17 cellular contexts compared by ENCODE assay signal in genomic region chr9:123250504-123250903, GRCh38.
"Had no signal": no experiment of that assay in that cellular context is flagged by ENCODE, and none has a peak within 500 bp of the region (broad histone marks: within the 10 kb centered on the region; RNA-seq: fewer than 3 reads in every experiment).

No MANE protein-coding gene starts in this region.

- H3K36me3 ChIP-seq: ascending aorta, brain microvascular endothelial cell, lower lobe of right lung, thoracic aorta had no signal

- H3K27me3 ChIP-seq: ascending aorta, brain microvascular endothelial cell had no signal

- ATAC-seq: activated CD8-positive, alpha-beta T cell treated with anti-CD3 and anti-CD28 coated beads, Interleukin-2, amount 10 ng/mL, durations not matched to agents 7 days and 5 days; lower lobe of right lung; natural killer cell had no signal

- H3K4me1 ChIP-seq: ascending aorta, lower lobe of right lung had no signal

- H3K9me3 ChIP-seq: ascending aorta, lower lobe of right lung, thoracic aorta had no signal

- FAIRE-seq: endometrium, keratinocyte had no signal

- H3K4me3 ChIP-seq: ascending aorta, lower lobe of right lung, thoracic aorta had no signal

- H3K27ac ChIP-seq: ascending aorta, brain microvascular endothelial cell, lower lobe of right lung, thoracic aorta had no signal

- DNase-seq: activated CD4-positive, alpha-beta T cell treated with anti-CD3 and anti-CD28 coated beads for 1 hour; activated CD4-positive, alpha-beta T cell treated with anti-CD3 and anti-CD28 coated beads, Interleukin-2, amount 50 U/mL, for 1 hour; activated CD8-positive, alpha-beta T cell treated with anti-CD3 and anti-CD28 coated beads, Interleukin-2, amount 10 ng/mL, durations not matched to agents 7 days and 5 days; activated gamma-delta T cell; brain microvascular endothelial cell; caudate nucleus; effector CD4-positive, alpha-beta T cell; left colon; lower lobe of right lung; natural killer cell; stimulated activated CD4-positive, alpha-beta T cell treated with anti-CD3 and anti-CD28 coated beads, Interleukin-4, amount 100 ng/mL, for 24 hours; stimulated activated naive CD4-positive, alpha-beta T cell treated with Interleukin-2 at 50 U/mL for 16 hours; T-helper 1 cell had no signal
